In the genomic region with DNA sequence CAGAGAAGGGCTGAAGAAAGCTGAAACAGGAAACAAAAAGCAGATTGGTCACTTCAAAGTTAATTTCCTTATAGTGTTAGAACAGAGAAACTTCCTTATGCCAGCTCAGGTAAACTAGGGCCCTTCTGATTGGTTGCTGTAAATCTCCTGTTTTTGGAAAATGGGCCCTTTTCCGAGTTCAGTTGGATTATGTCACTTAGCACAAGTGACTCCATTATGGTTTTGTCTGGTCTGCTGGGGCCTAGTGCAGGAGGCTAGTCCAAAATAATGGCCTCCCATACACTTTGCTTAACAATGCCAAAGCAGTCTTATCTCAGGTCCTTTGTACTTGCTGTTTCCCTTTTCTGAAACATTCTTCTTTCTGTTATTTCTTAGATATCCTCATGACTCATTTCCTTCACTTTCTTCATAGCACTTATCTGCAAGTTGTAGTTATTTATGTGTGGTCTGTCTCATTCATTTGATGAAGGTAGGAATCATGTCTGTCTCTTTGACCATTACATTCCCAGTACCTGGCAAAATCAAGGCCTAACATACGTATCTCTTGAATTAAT, we compare ENCODE assay signal across 2 cellular contexts.
A peak's percentile ranks its signal among the peaks of the same experiment; 100 is the strongest.
TF ChIP-seq lines count a peak whose summit lies in the region.

No MANE protein-coding gene starts in this region.

TF ChIP-seq in SK-N-SH treated with all-trans-retinoic acid at 6 μM for 48 hours, 23 proteins besides CTCF, POLR2A, EP300 and RAD21:
- peak; percentile 65 for TF ChIP-seq ISL1 (CRISPR knock-in tag; IDR thresholded peaks at IDR 0.05)
- TF ChIP-seq TOX (CRISPR knock-in tag; IDR thresholded peaks at IDR 0.05; ENCODE audit: borderline replicate concordance) = no peak
- TF ChIP-seq ZFP3 (CRISPR knock-in tag; IDR thresholded peaks at IDR 0.05) = peak; percentile 86; the same call in 1 of the 2 replicates
- TF ChIP-seq, protein P1, sequence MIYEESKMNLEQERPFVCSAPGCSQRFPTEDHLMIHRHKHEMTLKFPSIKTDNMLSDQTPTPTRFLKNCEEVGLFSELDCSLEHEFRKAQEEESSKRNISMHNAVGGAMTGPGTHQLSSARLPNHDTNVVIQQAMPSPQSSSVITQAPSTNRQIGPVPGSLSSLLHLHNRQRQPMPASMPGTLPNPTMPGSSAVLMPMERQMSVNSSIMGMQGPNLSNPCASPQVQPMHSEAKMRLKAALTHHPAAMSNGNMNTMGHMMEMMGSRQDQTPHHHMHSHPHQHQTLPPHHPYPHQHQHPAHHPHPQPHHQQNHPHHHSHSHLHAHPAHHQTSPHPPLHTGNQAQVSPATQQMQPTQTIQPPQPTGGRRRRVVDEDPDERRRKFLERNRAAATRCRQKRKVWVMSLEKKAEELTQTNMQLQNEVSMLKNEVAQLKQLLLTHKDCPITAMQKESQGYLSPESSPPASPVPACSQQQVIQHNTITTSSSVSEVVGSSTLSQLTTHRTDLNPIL (CRISPR knock-in tag; IDR thresholded peaks at IDR 0.05; ENCODE audit: low read depth) = no peak
- peak; percentile 92 for TF ChIP-seq SNAI2 (CRISPR knock-in tag; IDR thresholded peaks at IDR 0.05)
- TF ChIP-seq CSDC2 (CRISPR knock-in tag; IDR thresholded peaks at IDR 0.05) = peak; percentile 96; the same call in 1 of the 2 replicates
- TF ChIP-seq BACH2 (CRISPR knock-in tag; IDR thresholded peaks at IDR 0.05; ENCODE audit: borderline replicate concordance) = no peak

TF ChIP-seq in endothelial cell of umbilical vein, 7 proteins besides CTCF, POLR2A, EP300 and RAD21:
- TF ChIP-seq, protein P2, sequence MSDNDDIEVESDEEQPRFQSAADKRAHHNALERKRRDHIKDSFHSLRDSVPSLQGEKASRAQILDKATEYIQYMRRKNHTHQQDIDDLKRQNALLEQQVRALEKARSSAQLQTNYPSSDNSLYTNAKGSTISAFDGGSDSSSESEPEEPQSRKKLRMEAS (IDR thresholded peaks at IDR 0.05; ENCODE audit: insufficient read depth, insufficient read length) = no peak
- TF ChIP-seq MYC (IDR thresholded peaks at IDR 0.05; ENCODE audit: low read depth, low read length) (no peak), EZH2 (IDR thresholded peaks at IDR 0.05; ENCODE audit: borderline replicate concordance, low read depth, low read length, severe bottlenecking) (no peak), JUN (IDR thresholded peaks at IDR 0.05; ENCODE audit: borderline replicate concordance, insufficient read depth, insufficient read length, low read depth) (peak; percentile 88), FOS (IDR thresholded peaks at IDR 0.05; ENCODE audit: borderline replicate concordance, insufficient read depth, low read length) (peak; percentile 70), GATA2 (IDR thresholded peaks at IDR 0.05; ENCODE audit: insufficient read depth, insufficient read length, low read depth, low read length) (peak; percentile 92), POLR2AphosphoS5 (IDR thresholded peaks at IDR 0.05; ENCODE audit: insufficient read depth, low read depth, low read length) (peak; percentile 72)
